In genomic region chr10:128158024-128158795, GRCh38 we compare ENCODE assay signal across 21 cellular contexts.
"Had no signal": no experiment of that assay in that cellular context is flagged by ENCODE, and none has a peak within 500 bp of the region (broad histone marks: within the 10 kb centered on the region; RNA-seq: fewer than 3 reads in every experiment).

No MANE protein-coding gene starts in this region.

- DNase-seq: effector CD4-positive, alpha-beta T cell; endodermal cell; erythroblast; foreskin keratinocyte; heart left ventricle; hypothalamus; kidney glomerular epithelial cell; mammary epithelial cell; naive thymus-derived CD4-positive, alpha-beta T cell; nephron progenitor cell; spleen; stimulated activated CD4-positive, alpha-beta T cell treated with anti-CD3 and anti-CD28 coated beads, Interleukin-15, amount 100 ng/mL, for 24 hours; stimulated activated CD4-positive, alpha-beta T cell treated with anti-CD3 and anti-CD28 coated beads, Interleukin-1b, Interleukin-23, amount 100 ng/mL, for 48 hours; stimulated activated CD4-positive, alpha-beta T cell treated with anti-CD3 and anti-CD28 coated beads, Interleukin-4, amount 100 ng/mL, for 24 hours; tibial artery; upper lobe of right lung had no signal

- H3K36me3 ChIP-seq: heart left ventricle, prostate gland, spleen, tibial artery, upper lobe of right lung, vagina had no signal

- H3K4me3 ChIP-seq: heart left ventricle, prostate gland, spleen, tibial artery, upper lobe of right lung, vagina had no signal

- H3K9me3 ChIP-seq: heart left ventricle, prostate gland, spleen, tibial artery, upper lobe of right lung, vagina had no signal

- H3K79me2 ChIP-seq: parathyroid adenoma had no signal

- H3K27ac ChIP-seq: foreskin keratinocyte, heart left ventricle, parathyroid adenoma, prostate gland, spleen, tibial artery, upper lobe of right lung, vagina had no signal

- ATAC-seq: foreskin keratinocyte; heart left ventricle; naive thymus-derived CD4-positive, alpha-beta T cell; sciatic nerve; stimulated activated memory B cell treated with anti-CD40 and anti-IgM and Interleukin-4, amounts not matched to agents 10 μg/mL and 1 μg/mL and 100 μg/mL, for 72 hours; upper lobe of right lung had no signal

- H3K9ac ChIP-seq: parathyroid adenoma had no signal

- H3K27me3 ChIP-seq: vagina had no signal

- H2AFZ ChIP-seq: parathyroid adenoma had no signal

- H3K4me1 ChIP-seq: foreskin keratinocyte, parathyroid adenoma, prostate gland, tibial artery, upper lobe of right lung, vagina had no signal
